ENCODE assay signal across 2 cellular contexts in the genomic region with DNA sequence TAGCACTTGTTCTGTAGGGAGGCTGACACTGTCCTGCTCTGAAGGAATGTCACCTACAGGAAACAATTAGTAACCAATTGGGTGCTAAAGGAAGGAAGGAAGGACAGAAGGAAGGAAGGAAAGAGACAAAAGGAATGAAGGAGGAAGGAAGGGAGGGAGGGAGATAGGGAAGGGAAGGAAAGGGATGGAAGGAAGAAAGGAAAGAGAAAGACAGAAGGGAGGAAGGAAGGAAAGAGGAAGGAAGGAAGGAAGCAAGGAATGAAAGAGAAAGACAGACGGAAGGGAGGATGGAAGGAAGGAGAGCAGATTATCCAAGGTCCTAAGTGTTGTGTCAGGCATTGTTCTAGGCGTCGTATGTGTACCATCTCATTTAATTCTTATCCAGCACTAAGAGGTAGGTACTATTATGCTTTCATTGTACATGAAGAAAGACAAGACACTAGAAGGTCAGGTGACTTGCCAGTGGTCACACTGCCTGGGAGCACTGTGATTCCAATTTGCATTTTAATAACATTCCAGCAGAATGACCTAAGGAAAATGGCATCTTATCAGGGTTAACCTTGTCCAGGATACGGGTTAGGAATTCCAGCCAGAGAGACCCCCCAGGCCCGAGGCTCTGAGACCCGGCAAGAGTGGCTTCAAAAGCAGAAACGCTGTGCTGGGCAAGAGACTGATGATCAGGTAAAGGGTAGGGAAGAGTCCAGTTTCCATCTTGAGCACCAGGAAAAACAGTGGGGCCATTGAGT.
TF ChIP-seq lines count a peak whose summit lies in the region.

No MANE protein-coding gene starts in this region.

TF ChIP-seq in IMR-90, 13 proteins besides CTCF, POLR2A, EP300 and RAD21:
- TF ChIP-seq RCOR1 (IDR thresholded peaks at IDR 0.05; ENCODE audit: insufficient replicate concordance, low read length) (no peak), FOS (IDR thresholded peaks at IDR 0.05; ENCODE audit: low read depth, low read length) (no peak), MAZ (IDR thresholded peaks at IDR 0.05; ENCODE audit: borderline replicate concordance, low read depth, low read length) (no peak)
- TF ChIP-seq, protein P1, sequence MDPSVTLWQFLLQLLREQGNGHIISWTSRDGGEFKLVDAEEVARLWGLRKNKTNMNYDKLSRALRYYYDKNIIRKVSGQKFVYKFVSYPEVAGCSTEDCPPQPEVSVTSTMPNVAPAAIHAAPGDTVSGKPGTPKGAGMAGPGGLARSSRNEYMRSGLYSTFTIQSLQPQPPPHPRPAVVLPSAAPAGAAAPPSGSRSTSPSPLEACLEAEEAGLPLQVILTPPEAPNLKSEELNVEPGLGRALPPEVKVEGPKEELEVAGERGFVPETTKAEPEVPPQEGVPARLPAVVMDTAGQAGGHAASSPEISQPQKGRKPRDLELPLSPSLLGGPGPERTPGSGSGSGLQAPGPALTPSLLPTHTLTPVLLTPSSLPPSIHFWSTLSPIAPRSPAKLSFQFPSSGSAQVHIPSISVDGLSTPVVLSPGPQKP (IDR thresholded peaks at IDR 0.05; ENCODE audit: borderline replicate concordance, low read depth, low read length), result no peak
TF ChIP-seq in IMR-90: peak in this region for 0.

TF ChIP-seq in K562, 482 proteins besides CTCF, POLR2A, EP300 and RAD21:
- TF ChIP-seq ZNF274 (IDR thresholded peaks at IDR 0.05; ENCODE audit: borderline replicate concordance, low read depth, low read length), result no peak
- TF ChIP-seq, protein P2, sequence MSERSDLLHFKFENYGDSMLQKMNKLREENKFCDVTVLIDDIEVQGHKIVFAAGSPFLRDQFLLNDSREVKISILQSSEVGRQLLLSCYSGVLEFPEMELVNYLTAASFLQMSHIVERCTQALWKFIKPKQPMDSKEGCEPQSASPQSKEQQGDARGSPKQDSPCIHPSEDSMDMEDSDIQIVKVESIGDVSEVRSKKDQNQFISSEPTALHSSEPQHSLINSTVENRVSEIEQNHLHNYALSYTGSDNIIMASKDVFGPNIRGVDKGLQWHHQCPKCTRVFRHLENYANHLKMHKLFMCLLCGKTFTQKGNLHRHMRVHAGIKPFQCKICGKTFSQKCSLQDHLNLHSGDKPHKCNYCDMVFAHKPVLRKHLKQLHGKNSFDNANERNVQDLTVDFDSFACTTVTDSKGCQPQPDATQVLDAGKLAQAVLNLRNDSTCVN (CRISPR knock-in tag; IDR thresholded peaks at IDR 0.05), result peak; percentile 90; the same call in 1 of the 2 replicates
- TF ChIP-seq, protein P3, sequence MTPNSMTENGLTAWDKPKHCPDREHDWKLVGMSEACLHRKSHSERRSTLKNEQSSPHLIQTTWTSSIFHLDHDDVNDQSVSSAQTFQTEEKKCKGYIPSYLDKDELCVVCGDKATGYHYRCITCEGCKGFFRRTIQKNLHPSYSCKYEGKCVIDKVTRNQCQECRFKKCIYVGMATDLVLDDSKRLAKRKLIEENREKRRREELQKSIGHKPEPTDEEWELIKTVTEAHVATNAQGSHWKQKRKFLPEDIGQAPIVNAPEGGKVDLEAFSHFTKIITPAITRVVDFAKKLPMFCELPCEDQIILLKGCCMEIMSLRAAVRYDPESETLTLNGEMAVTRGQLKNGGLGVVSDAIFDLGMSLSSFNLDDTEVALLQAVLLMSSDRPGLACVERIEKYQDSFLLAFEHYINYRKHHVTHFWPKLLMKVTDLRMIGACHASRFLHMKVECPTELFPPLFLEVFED (CRISPR knock-in tag; conservative IDR thresholded peaks at IDR 0.05), result peak; percentile 94
- TF ChIP-seq, protein P4, sequence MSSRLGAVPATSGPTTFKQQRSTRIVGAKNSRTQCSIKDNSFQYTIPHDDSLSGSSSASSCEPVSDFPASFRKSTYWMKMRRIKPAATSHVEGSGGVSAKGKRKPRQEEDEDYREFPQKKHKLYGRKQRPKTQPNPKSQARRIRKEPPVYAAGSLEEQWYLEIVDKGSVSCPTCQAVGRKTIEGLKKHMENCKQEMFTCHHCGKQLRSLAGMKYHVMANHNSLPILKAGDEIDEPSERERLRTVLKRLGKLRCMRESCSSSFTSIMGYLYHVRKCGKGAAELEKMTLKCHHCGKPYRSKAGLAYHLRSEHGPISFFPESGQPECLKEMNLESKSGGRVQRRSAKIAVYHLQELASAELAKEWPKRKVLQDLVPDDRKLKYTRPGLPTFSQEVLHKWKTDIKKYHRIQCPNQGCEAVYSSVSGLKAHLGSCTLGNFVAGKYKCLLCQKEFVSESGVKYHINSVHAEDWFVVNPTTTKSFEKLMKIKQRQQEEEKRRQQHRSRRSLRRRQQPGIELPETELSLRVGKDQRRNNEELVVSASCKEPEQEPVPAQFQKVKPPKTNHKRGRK (tag; IDR thresholded peaks at IDR 0.05), result peak; percentile 75
- TF ChIP-seq, protein P5, sequence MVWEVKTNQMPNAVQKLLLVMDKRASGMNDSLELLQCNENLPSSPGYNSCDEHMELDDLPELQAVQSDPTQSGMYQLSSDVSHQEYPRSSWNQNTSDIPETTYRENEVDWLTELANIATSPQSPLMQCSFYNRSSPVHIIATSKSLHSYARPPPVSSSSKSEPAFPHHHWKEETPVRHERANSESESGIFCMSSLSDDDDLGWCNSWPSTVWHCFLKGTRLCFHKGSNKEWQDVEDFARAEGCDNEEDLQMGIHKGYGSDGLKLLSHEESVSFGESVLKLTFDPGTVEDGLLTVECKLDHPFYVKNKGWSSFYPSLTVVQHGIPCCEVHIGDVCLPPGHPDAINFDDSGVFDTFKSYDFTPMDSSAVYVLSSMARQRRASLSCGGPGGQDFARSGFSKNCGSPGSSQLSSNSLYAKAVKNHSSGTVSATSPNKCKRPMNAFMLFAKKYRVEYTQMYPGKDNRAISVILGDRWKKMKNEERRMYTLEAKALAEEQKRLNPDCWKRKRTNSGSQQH (CRISPR knock-in tag; IDR thresholded peaks at IDR 0.05), result peak; percentile 90
- TF ChIP-seq SMAD3 (CRISPR knock-in tag; conservative IDR thresholded peaks at IDR 0.05), result no peak
- TF ChIP-seq LARP7 (IDR thresholded peaks at IDR 0.05), result peak; percentile 26; the same call in 1 of the 2 replicates
- TF ChIP-seq, protein P6, sequence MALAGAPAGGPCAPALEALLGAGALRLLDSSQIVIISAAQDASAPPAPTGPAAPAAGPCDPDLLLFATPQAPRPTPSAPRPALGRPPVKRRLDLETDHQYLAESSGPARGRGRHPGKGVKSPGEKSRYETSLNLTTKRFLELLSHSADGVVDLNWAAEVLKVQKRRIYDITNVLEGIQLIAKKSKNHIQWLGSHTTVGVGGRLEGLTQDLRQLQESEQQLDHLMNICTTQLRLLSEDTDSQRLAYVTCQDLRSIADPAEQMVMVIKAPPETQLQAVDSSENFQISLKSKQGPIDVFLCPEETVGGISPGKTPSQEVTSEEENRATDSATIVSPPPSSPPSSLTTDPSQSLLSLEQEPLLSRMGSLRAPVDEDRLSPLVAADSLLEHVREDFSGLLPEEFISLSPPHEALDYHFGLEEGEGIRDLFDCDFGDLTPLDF (CRISPR knock-in tag; IDR thresholded peaks at IDR 0.05), result no peak
- peak; percentile 84; the same call in 1 of the 2 replicates for TF ChIP-seq OTX1 (CRISPR knock-in tag; IDR thresholded peaks at IDR 0.05)
- peak; percentile 65; the same call in 1 of the 2 replicates for TF ChIP-seq ELF4 (CRISPR knock-in tag; IDR thresholded peaks at IDR 0.05)
- TF ChIP-seq MCM7 (IDR thresholded peaks at IDR 0.05), result peak in 1 of 2 experiments; percentile 16; a peak in 1 of 4 replicates
TF ChIP-seq in K562: peak in this region for 8.
